25 cellular contexts compared by ENCODE assay signal in the genomic region with DNA sequence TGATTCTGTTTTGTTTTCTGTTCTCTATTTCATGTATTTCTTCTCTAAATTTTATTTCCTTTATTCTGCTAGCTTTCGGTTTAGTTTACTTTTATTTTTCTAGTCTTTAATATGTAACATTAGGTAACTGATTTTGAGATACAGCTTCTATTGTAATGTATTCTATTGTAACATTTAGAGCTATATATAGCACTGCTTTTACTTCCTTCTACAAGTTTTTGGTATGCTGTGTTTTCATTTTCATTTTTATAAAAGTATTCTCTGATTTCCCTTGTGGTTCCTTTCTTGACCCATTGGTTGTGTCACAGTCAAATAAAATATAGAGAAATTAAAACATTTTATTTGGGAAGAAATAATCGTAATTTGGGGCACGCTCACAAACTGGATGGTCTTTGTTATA. TPM values are rescaled to one million over a fixed set of nuclear protein-coding genes. Genes with fewer than 3 reads are reported as not detected.
DNase-seq lines count a peak whose midpoint lies in the region; ATAC-seq, FAIRE-seq and TF ChIP-seq lines count a peak whose summit lies in the region.
"Had no signal": no experiment of that assay in that cellular context is flagged by ENCODE, and none has a peak within 500 bp of the region (broad histone marks: within the 10 kb centered on the region; RNA-seq: fewer than 3 reads in every experiment).

No MANE protein-coding gene starts in this region.

- no peaks in the 10 kb centered on the region for H3K9me2 ChIP-seq in OCI-LY7 (ENCODE audit: insufficient read depth, low read length)

- no peak for TF ChIP-seq POLR2A in suprapubic skin (IDR thresholded peaks at IDR 0.05)

- TF ChIP-seq CTCF in pancreas (IDR thresholded peaks at IDR 0.05) (no peak), OCI-LY7 (conservative IDR thresholded peaks at IDR 0.05; ENCODE audit: low read length) (no peak), D721Med (IDR thresholded peaks at IDR 0.05; ENCODE audit: insufficient read depth, missing control alignments) (no peak), suprapubic skin (IDR thresholded peaks at IDR 0.05) (no peak)

- BruUV-seq in OCI-LY7 (replicated peaks; lab: Mats Ljungman, UMichigan), result no TSS peak

- no peak overlapping the region for H3K4me3 ChIP-seq in pancreas
- no peak overlapping the region for H3K4me3 ChIP-seq in OCI-LY7 (ENCODE audit: low read depth, low read length, poor library complexity, severe bottlenecking)
- H3K4me3 ChIP-seq in suprapubic skin, result no peak overlapping the region
- H3K4me3 ChIP-seq: BLaER1, GM23248, PC-9, psoas muscle, spleen, thyroid gland had no signal

- H3K4me1 ChIP-seq in pancreas (no peaks in the 10 kb centered on the region), OCI-LY7 (ENCODE audit: insufficient read depth, low read length, poor library complexity, severe bottlenecking) (no peaks in the 10 kb centered on the region), suprapubic skin (no peaks in the 10 kb centered on the region)
- H3K4me1 ChIP-seq: BLaER1, psoas muscle, spleen, thyroid gland had no signal

- H3K27me3 ChIP-seq in pancreas (peaks cover 0 to 5% (median 0%) of the 10 kb centered on the region in 4 donors), suprapubic skin (no peaks in the 10 kb centered on the region)
- H3K27me3 ChIP-seq: BLaER1, spleen, thyroid gland had no signal

- H3K79me2 ChIP-seq in OCI-LY7 (ENCODE audit: insufficient read depth, low read depth, low read length), result no peaks in the 10 kb centered on the region

- H3K9me3 ChIP-seq in pancreas (no peaks in the 10 kb centered on the region), OCI-LY7 (ENCODE audit: low read length) (no peaks in the 10 kb centered on the region), suprapubic skin (no peaks in the 10 kb centered on the region)
- H3K9me3 ChIP-seq: BLaER1, psoas muscle, spleen, thyroid gland had no signal

- no peak overlapping the region for H3K4me2 ChIP-seq in OCI-LY7 (ENCODE audit: low read length)
- H3K4me2 ChIP-seq: BLaER1, PC-9 had no signal

- POLR2A ChIA-PET in OCI-LY7 (lab: Charles Lee), result interaction anchor here (0.6 kb wide), 1 partner anchor 644 kb away, joined by 3 read pairs; no protein-coding TSS in a partner anchor

- DNase-seq in pancreas (no peak), OCI-LY7 (ENCODE audit: low spot score) (no peak), D721Med (ENCODE audit: insufficient read length, low spot score) (no peak), SIG-M5 (lab: John Stamatoyannopoulos, UW) (no peak), suprapubic skin (ENCODE audit: low spot score in 2 of 2) (no peak)
- DNase-seq: foreskin fibroblast, GDM1, GM23248, mesenchymal stem cell, natural killer cell, NCI-H1092 treated with DMSO at 0.1 percent for 48 hours, NCI-H2107, NCI-H524, PC-9, psoas muscle, spleen, thyroid gland had no signal

- no peak overlapping the region for H2AFZ ChIP-seq in OCI-LY7 (ENCODE audit: low read length)
- H2AFZ ChIP-seq: GM23248 had no signal

- H3K36me3 ChIP-seq in pancreas (no peaks in the 10 kb centered on the region), OCI-LY7 (ENCODE audit: insufficient read depth, low read length) (no peaks in the 10 kb centered on the region), suprapubic skin (no peaks in the 10 kb centered on the region)
- H3K36me3 ChIP-seq: BLaER1, spleen, thyroid gland had no signal

- 75 to 81% methylated on average over 3 of the region's 3 CpGs for WGBS in pancreas, 2 donors
- 78% methylated on average over 3 of the region's 3 CpGs for WGBS in suprapubic skin

- CTCF ChIA-PET in OCI-LY7 (lab: Charles Lee; ENCODE audit: unreplicated experiment), result no interaction called here

- FAIRE-seq in pancreas (lab: Jason Lieb, UNC) (peak; percentile 88), D721Med (lab: Jason Lieb, UNC) (no peak)
- FAIRE-seq: bronchial epithelial cell, endothelial cell of umbilical vein had no signal

- no peaks in the 10 kb centered on the region for H4K20me1 ChIP-seq in OCI-LY7 (ENCODE audit: insufficient read depth, low read length)
- H4K20me1 ChIP-seq: BLaER1 had no signal

- no peak for TF ChIP-seq EP300 in suprapubic skin (IDR thresholded peaks at IDR 0.05)

- ATAC-seq in GM18868 (IDR thresholded peaks at IDR 0.05; ENCODE audit: unreplicated experiment) (peak; percentile 79), GM21528 (IDR thresholded peaks at IDR 0.05; ENCODE audit: low FRiP score, unreplicated experiment) (peak; percentile 84), HG03378 (IDR thresholded peaks at IDR 0.05; ENCODE audit: unreplicated experiment) (peak; percentile 70), pancreas (no peak)
- ATAC-seq: natural killer cell, psoas muscle had no signal

- intact Hi-C loops in pancreas (cut with DNase I) (no loop called here), OCI-LY7 (cut with micrococcal nuclease; ENCODE audit: unreplicated experiment) (no loop called here)

- no peak overlapping the region for H3K27ac ChIP-seq in pancreas
- H3K27ac ChIP-seq in OCI-LY7 (ENCODE audit: low read depth, low read length, poor library complexity, severe bottlenecking), result no peak overlapping the region
- no peak overlapping the region for H3K27ac ChIP-seq in suprapubic skin
- H3K27ac ChIP-seq: BLaER1, GM23248, PC-9, psoas muscle, spleen, thyroid gland had no signal

RNA-seq across cellular contexts. Expression of gene CT47A1, which starts 13.9 kb away (rescaled TPM):
- total RNA-seq in pancreas, result not detected
- not detected for polyA plus RNA-seq in pancreas
- not detected in 2 replicates for total RNA-seq in OCI-LY7 (2014; rRNA removed; shearing (Covaris generic))
- total RNA-seq in OCI-LY7 (2022), result not detected in 2 replicates
- total RNA-seq in suprapubic skin, result not detected
- total RNA-seq: bronchial epithelial cell, endothelial cell of umbilical vein, GM23248, kidney epithelial cell, natural killer cell, PC-9, psoas muscle, SK-MEL-5, spleen, thyroid gland had no signal
- polyA plus RNA-seq: endothelial cell of umbilical vein, GM23248, psoas muscle, spleen had no signal

RNA-seq across cellular contexts. Expression of gene CT47A2, which starts 18.7 kb away (rescaled TPM):
- not detected for total RNA-seq in pancreas
- polyA plus RNA-seq in pancreas, result not detected
- not detected in 2 replicates for total RNA-seq in OCI-LY7 (2014; rRNA removed; shearing (Covaris generic))
- not detected in 2 replicates for total RNA-seq in OCI-LY7 (2022)
- not detected for total RNA-seq in suprapubic skin
- total RNA-seq: bronchial epithelial cell, endothelial cell of umbilical vein, GM23248, kidney epithelial cell, natural killer cell, PC-9, psoas muscle, SK-MEL-5, spleen, thyroid gland had no signal
- polyA plus RNA-seq: endothelial cell of umbilical vein, GM23248, psoas muscle, spleen had no signal

RNA-seq across cellular contexts. Expression of gene CT47A3, which starts 23.5 kb away (rescaled TPM):
- total RNA-seq in pancreas (not detected), OCI-LY7 (2022) (not detected in 2 replicates), suprapubic skin (not detected)
- polyA plus RNA-seq in pancreas, result not detected
- not detected in 2 replicates for total RNA-seq in OCI-LY7 (2014; rRNA removed; shearing (Covaris generic))
- total RNA-seq: bronchial epithelial cell, endothelial cell of umbilical vein, GM23248, kidney epithelial cell, natural killer cell, PC-9, psoas muscle, SK-MEL-5, spleen, thyroid gland had no signal
- polyA plus RNA-seq: endothelial cell of umbilical vein, GM23248, psoas muscle, spleen had no signal

RNA-seq across cellular contexts. Expression of gene CT47A4, which starts 28.4 kb away (rescaled TPM):
- total RNA-seq in pancreas (not detected), OCI-LY7 (2022) (not detected in 2 replicates), suprapubic skin (not detected)
- polyA plus RNA-seq in pancreas, result not detected
- total RNA-seq in OCI-LY7 (2014; rRNA removed; shearing (Covaris generic)), result not detected in 2 replicates
- total RNA-seq: bronchial epithelial cell, endothelial cell of umbilical vein, GM23248, kidney epithelial cell, natural killer cell, PC-9, psoas muscle, SK-MEL-5, spleen, thyroid gland had no signal
- polyA plus RNA-seq: endothelial cell of umbilical vein, GM23248, psoas muscle, spleen had no signal

RNA-seq across cellular contexts. Expression of gene CT47A5, which starts 33.3 kb away (rescaled TPM):
- not detected for total RNA-seq in pancreas
- polyA plus RNA-seq in pancreas, result not detected
- total RNA-seq in OCI-LY7 (2014; rRNA removed; shearing (Covaris generic)), result not detected in 2 replicates
- total RNA-seq in OCI-LY7 (2022), result not detected in 2 replicates
- total RNA-seq in suprapubic skin, result not detected
- total RNA-seq: bronchial epithelial cell, endothelial cell of umbilical vein, GM23248, kidney epithelial cell, natural killer cell, PC-9, psoas muscle, SK-MEL-5, spleen, thyroid gland had no signal
- polyA plus RNA-seq: endothelial cell of umbilical vein, GM23248, psoas muscle, spleen had no signal

Comparison
In these comparisons a context has a peak if more than half of its experiments do, and no peak if none do; other contexts are left out.
1. ATAC-seq: peak in GM18868 (single experiment), GM21528 (single experiment) and HG03378 (single experiment); none in pancreas (0 of 4).